Comparison of ENCODE assay signal across 8 cellular contexts in the genomic region with DNA sequence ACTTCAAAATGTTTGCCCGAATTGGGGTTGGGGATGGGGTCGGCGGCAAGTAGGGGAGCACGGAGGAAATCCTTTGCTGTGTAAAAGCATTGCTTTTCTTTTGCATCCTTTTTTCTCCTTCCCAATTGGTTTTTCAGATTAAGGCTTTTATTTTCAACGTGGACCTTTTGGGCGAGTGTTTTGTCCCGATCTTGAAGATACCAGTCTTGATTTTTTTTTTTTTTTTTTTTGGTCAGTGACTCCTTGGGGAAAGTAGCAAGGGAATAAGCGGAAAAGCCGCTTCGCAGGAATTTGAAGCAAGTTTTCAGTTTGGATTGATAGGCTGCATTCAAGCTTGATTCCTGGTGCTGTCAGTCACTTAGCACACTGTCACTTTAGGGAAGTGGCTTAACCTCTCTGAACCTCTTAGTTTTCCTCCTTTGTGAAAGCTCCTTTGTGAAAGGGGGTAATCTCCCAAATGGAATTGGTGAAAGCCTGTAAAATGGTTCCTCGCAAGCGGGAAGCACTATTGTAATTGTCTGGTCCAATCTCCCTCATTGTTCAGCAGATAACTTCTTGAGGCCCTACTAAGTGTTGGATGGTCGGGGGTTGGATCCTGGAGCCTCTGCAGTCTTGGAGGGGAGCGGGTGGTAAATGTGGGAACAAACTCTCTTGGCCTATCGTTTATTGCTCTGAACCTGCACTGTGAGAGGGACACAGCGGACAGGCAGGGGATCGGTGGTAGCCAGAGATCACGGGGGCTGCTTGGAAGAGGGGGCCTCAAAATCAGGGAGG. TPM values are rescaled to one million over a fixed set of nuclear protein-coding genes. Genes with fewer than 3 reads are reported as not detected.
A peak's percentile ranks its signal among the peaks of the same experiment; 100 is the strongest.
DNase-seq lines count a peak whose midpoint lies in the region; ATAC-seq, FAIRE-seq and TF ChIP-seq lines count a peak whose summit lies in the region.

No MANE protein-coding gene starts in this region.

- peaks cover 25% of the 10 kb centered on the region for H3K4me1 ChIP-seq in mucosa of stomach (ENCODE audit: control insufficient read depth, insufficient read depth, low read length)

- DNase-seq in D721Med (ENCODE audit: insufficient read length, low spot score) (peak; percentile 14), MG63 (no peak), bronchial epithelial cell (ENCODE audit: low read depth) (no peak), left colon (no peak), germinal center (ENCODE audit: low spot score) (no peak), NCI-H1694 (lab: John Stamatoyannopoulos, UW) (no peak)

- intact Hi-C loops in left colon (cut with DNase I, micrococcal nuclease) = no loop called here

- peak overlapping the region; percentile 79 for H3K9ac ChIP-seq in mucosa of stomach (ENCODE audit: low read length)

- no peak for TF ChIP-seq CTCF in D721Med (IDR thresholded peaks at IDR 0.05; ENCODE audit: insufficient read depth, missing control alignments)
- no peak for TF ChIP-seq CTCF in bronchial epithelial cell (IDR thresholded peaks at IDR 0.05; ENCODE audit: insufficient read depth, low read length, severe bottlenecking)

- ATAC-seq in left colon (no peak), HG03460 (IDR thresholded peaks at IDR 0.05; ENCODE audit: unreplicated experiment) (no peak)

- H3K4me3 ChIP-seq in MG63 = peak overlapping the region; percentile 99
- H3K4me3 ChIP-seq in bronchial epithelial cell (ENCODE audit: low read depth, low read length) = peak overlapping the region; percentile 55
- H3K4me3 ChIP-seq in mucosa of stomach (ENCODE audit: low read length) = peak overlapping the region; percentile 60

- H3K27me3 ChIP-seq in MG63 (no peaks in the 10 kb centered on the region), bronchial epithelial cell (ENCODE audit: control insufficient read depth, insufficient read depth, low read length) (no peaks in the 10 kb centered on the region), mucosa of stomach (ENCODE audit: control insufficient read depth, insufficient read depth, low read length) (no peaks in the 10 kb centered on the region)

- H3K36me3 ChIP-seq in MG63 (peaks cover 41% of the 10 kb centered on the region), bronchial epithelial cell (ENCODE audit: control insufficient read depth, insufficient read depth, low read length) (peaks cover 2% of the 10 kb centered on the region), mucosa of stomach (ENCODE audit: control insufficient read depth, insufficient read depth, low read length) (no peaks in the 10 kb centered on the region)

- FAIRE-seq in D721Med (lab: Jason Lieb, UNC) = no peak
- no peak for FAIRE-seq in bronchial epithelial cell (lab: Jason Lieb, UNC)

- H3K9me3 ChIP-seq in MG63 (no peaks in the 10 kb centered on the region), mucosa of stomach (ENCODE audit: control insufficient read depth, low read length) (no peaks in the 10 kb centered on the region)

RNA-seq across cellular contexts. Expression of gene SMARCA4, which starts 1.1 kb away (rescaled TPM):
- total RNA-seq in MG63 (2014; rRNA removed; shearing (Covaris generic); ENCODE audit: low replicate concordance) = 133 and 134 TPM in 2 replicates
- total RNA-seq in bronchial epithelial cell = 49.2 and 68.6 TPM in 2 replicates
- total RNA-seq in left colon = 10 to 100 TPM; 68.7 to 98.6 TPM

RNA-seq across cellular contexts. Expression of gene TIMM29, which starts 33.3 kb away (rescaled TPM):
- total RNA-seq in MG63 (2014; rRNA removed; shearing (Covaris generic); ENCODE audit: low replicate concordance) = 29.3 and 39.2 TPM in 2 replicates
- total RNA-seq in bronchial epithelial cell (37.5 and 42.1 TPM in 2 replicates), left colon (10 to 100 TPM; 23.0 to 24.6 TPM)

RNA-seq across cellular contexts. Expression of gene YIPF2, which starts 33.5 kb away (rescaled TPM):
- total RNA-seq in MG63 (2014; rRNA removed; shearing (Covaris generic); ENCODE audit: low replicate concordance) = 74.6 and 82.8 TPM in 2 replicates
- total RNA-seq in bronchial epithelial cell = 110 and 144 TPM in 2 replicates
- 10 to 100 TPM; 57.8 to 64.8 TPM for total RNA-seq in left colon
